In genomic region chr7:37201003-37201875, GRCh38 we compare ENCODE assay signal across 8 cellular contexts.
DNase-seq lines count a peak whose midpoint lies in the region; ATAC-seq, FAIRE-seq and TF ChIP-seq lines count a peak whose summit lies in the region.

No MANE protein-coding gene starts in this region.

- H3K27ac ChIP-seq in SU-DHL-6 (ENCODE audit: low read depth, low read length) (no peak overlapping the region), astrocyte (ENCODE audit: low read depth, low read length) (no peak overlapping the region), right cardiac atrium (ENCODE audit: low read length) (peak overlapping the region; percentile 94), rectal smooth muscle tissue (ENCODE audit: low read depth, low read length) (peak overlapping the region; percentile 65)

- H3F3A ChIP-seq in SU-DHL-6 (ENCODE audit: insufficient read depth) = no peaks in the 10 kb centered on the region

- no peak overlapping the region for H2AFZ ChIP-seq in SU-DHL-6 (ENCODE audit: low read depth, low read length, severe bottlenecking)
- H2AFZ ChIP-seq in astrocyte (ENCODE audit: low read depth, low read length) = peak overlapping the region; percentile 64

- FAIRE-seq in astrocyte (lab: Jason Lieb, UNC) = no peak

- H3K4me2 ChIP-seq in SU-DHL-6 (ENCODE audit: low read depth, low read length, poor library complexity, severe bottlenecking) (no peak overlapping the region), astrocyte (ENCODE audit: low read length) (no peak overlapping the region)

- H3K27ac Mint-ChIP-seq in astrocyte (ENCODE audit: unreplicated experiment) = no peak overlapping the region

- H3K36me3 Mint-ChIP-seq in astrocyte (ENCODE audit: low read depth, unreplicated experiment) = peaks cover 11% of the 10 kb centered on the region

- TF ChIP-seq CTCF in SU-DHL-6 (IDR thresholded peaks at IDR 0.05; ENCODE audit: insufficient read depth, low read length, poor library complexity, severe bottlenecking) (peak; percentile 97), astrocyte (IDR thresholded peaks at IDR 0.05; ENCODE audit: insufficient read depth, low read depth, low read length) (peak; percentile 93)

- H3K27me3 Mint-ChIP-seq in astrocyte (ENCODE audit: low read depth, unreplicated experiment) = no peaks in the 10 kb centered on the region

- H3K27me3 ChIP-seq in SU-DHL-6 (ENCODE audit: low read length) (no peaks in the 10 kb centered on the region), astrocyte (ENCODE audit: insufficient read depth, low read length) (no peaks in the 10 kb centered on the region), right cardiac atrium (ENCODE audit: control insufficient read depth, insufficient read depth) (no peaks in the 10 kb centered on the region), rectal smooth muscle tissue (ENCODE audit: control insufficient read depth, insufficient read depth, low read length) (no peaks in the 10 kb centered on the region)

- peaks cover 10% of the 10 kb centered on the region for H3K36me3 ChIP-seq in SU-DHL-6 (ENCODE audit: low read length)
- no peaks in the 10 kb centered on the region for H3K36me3 ChIP-seq in astrocyte (ENCODE audit: insufficient read depth, low read length)
- no peaks in the 10 kb centered on the region for H3K36me3 ChIP-seq in rectal smooth muscle tissue (ENCODE audit: control insufficient read depth, insufficient read depth, low read length)

- ATAC-seq in GM19455 (IDR thresholded peaks at IDR 0.05; ENCODE audit: unreplicated experiment) (peak; percentile 65), right cardiac atrium (peak; percentile 85 to 89), GM18517 (IDR thresholded peaks at IDR 0.05; ENCODE audit: unreplicated experiment) (no peak)

- no peak overlapping the region for H3K4me3 Mint-ChIP-seq in astrocyte (ENCODE audit: unreplicated experiment)

- no peak overlapping the region for H3K4me3 ChIP-seq in SU-DHL-6 (ENCODE audit: insufficient read depth, low read length, poor library complexity, severe bottlenecking)
- H3K4me3 ChIP-seq in astrocyte (ENCODE audit: insufficient read depth, low read depth, low read length) = no peak overlapping the region
- no peak overlapping the region for H3K4me3 ChIP-seq in right cardiac atrium (ENCODE audit: low read length)
- H3K4me3 ChIP-seq in rectal smooth muscle tissue (ENCODE audit: low read length) = no peak overlapping the region

- H3K9me3 Mint-ChIP-seq in astrocyte (ENCODE audit: unreplicated experiment) = peaks cover 1% of the 10 kb centered on the region

- DNase-seq in C1 segment of cervical spinal cord (lab: John Stamatoyannopoulos, UW) (peak in 12 of 14 donors; percentile 52 to 82 (median 71)), NCI-H1092 treated with DMSO at 0.1 percent for 48 hours (lab: John Stamatoyannopoulos, UW) (peak; percentile 64), astrocyte (ENCODE audit: low read depth) (peak; percentile 49), right cardiac atrium (peak; percentile 75 to 90 (median 85))

- no peaks in the 10 kb centered on the region for H3K79me2 ChIP-seq in SU-DHL-6 (ENCODE audit: insufficient read depth, low read length)
- no peaks in the 10 kb centered on the region for H3K79me2 ChIP-seq in astrocyte (ENCODE audit: insufficient read depth, low read length)

- intact Hi-C loops in right cardiac atrium (cut with DNase I) = loop anchor here in 2 of 4 donors (5.0 to 10.0 kb wide), 2 partner anchors 634 to 714 kb away; no protein-coding TSS in a partner anchor

- H3K4me1 Mint-ChIP-seq in astrocyte (ENCODE audit: low read depth, unreplicated experiment) = no peaks in the 10 kb centered on the region

- no peaks in the 10 kb centered on the region for H3K9me2 ChIP-seq in SU-DHL-6 (replicated peaks; ENCODE audit: insufficient read depth, low read length)

- peaks cover 4% of the 10 kb centered on the region for H3K4me1 ChIP-seq in astrocyte (ENCODE audit: insufficient read depth, low read length)
- peaks cover 4% of the 10 kb centered on the region for H3K4me1 ChIP-seq in right cardiac atrium (ENCODE audit: control insufficient read depth, insufficient read depth, low read length)
- H3K4me1 ChIP-seq in rectal smooth muscle tissue (ENCODE audit: control insufficient read depth, insufficient read depth, low read length) = peaks cover 13% of the 10 kb centered on the region

- H3K9ac ChIP-seq in SU-DHL-6 (ENCODE audit: low read length) = no peak overlapping the region
- H3K9ac ChIP-seq in astrocyte (ENCODE audit: low read length) = no peak overlapping the region
- H3K9ac ChIP-seq in rectal smooth muscle tissue (ENCODE audit: low read length) = no peak overlapping the region

- 16% methylated on average over 6 of the region's 6 CpGs for WGBS in right cardiac atrium

- H3K9me3 ChIP-seq in SU-DHL-6 (ENCODE audit: insufficient read depth, low read length) = no peaks in the 10 kb centered on the region
- H3K9me3 ChIP-seq in astrocyte (ENCODE audit: insufficient read depth, low read depth, low read length) = no peaks in the 10 kb centered on the region
- no peaks in the 10 kb centered on the region for H3K9me3 ChIP-seq in right cardiac atrium (ENCODE audit: control insufficient read depth, low read length)

- H4K20me1 ChIP-seq in SU-DHL-6 (ENCODE audit: low read depth, low read length) = no peaks in the 10 kb centered on the region
- H4K20me1 ChIP-seq in astrocyte (ENCODE audit: insufficient read depth, low read length) = no peaks in the 10 kb centered on the region

Comparison
In these comparisons a context has a peak if more than half of its experiments do, and no peak if none do; other contexts are left out.
1. H3K27ac ChIP-seq: peak in right cardiac atrium (single experiment) and rectal smooth muscle tissue (single experiment); none in SU-DHL-6 (single experiment) and astrocyte (single experiment).
2. Peak in every context shown above with its lines, with median percentiles within 50 percentile points of each other: DNase-seq.